ENCODE assay signal across 11 cellular contexts in genomic region chr5:140591747-140592372, GRCh38. TPM values are rescaled to one million over a fixed set of nuclear protein-coding genes. Genes with fewer than 3 reads are reported as not detected.
DNase-seq lines count a peak whose midpoint lies in the region; ATAC-seq and TF ChIP-seq lines count a peak whose summit lies in the region.
"Had no signal": no experiment of that assay in that cellular context is flagged by ENCODE, and none has a peak within 500 bp of the region (broad histone marks: within the 10 kb centered on the region; RNA-seq: fewer than 3 reads in every experiment).

No MANE protein-coding gene starts in this region.

- POLR2A ChIA-PET in Panc1 (lab: Charles Lee), result no interaction called here

- H3K9me3 ChIP-seq in Panc1 (ENCODE audit: control insufficient read depth, insufficient read depth, low read depth, low read length) (no peaks in the 10 kb centered on the region), WERI-Rb-1 (ENCODE audit: severe bottlenecking) (no peaks in the 10 kb centered on the region)

- in situ Hi-C loops in Panc1 (cut with HindIII; ENCODE audit: low pct_unique_long_range_greater_than_20kb, low sequenced_read_pairs), result no loop called here

- no peaks in the 10 kb centered on the region for H3K27me3 ChIP-seq in Panc1 (ENCODE audit: control insufficient read depth, insufficient read depth, low read length)
- no peaks in the 10 kb centered on the region for H3K27me3 ChIP-seq in WERI-Rb-1 (ENCODE audit: insufficient read depth, low read depth, severe bottlenecking)

- peak; percentile 68 for ATAC-seq in Panc1

- intact Hi-C loops in Panc1 (cut with micrococcal nuclease; ENCODE audit: unreplicated experiment), result no loop called here

- CTCF ChIA-PET in Panc1 (lab: Charles Lee), result interaction anchor here (0.5 kb wide), 1 partner anchor 233 kb away, joined by 8 read pairs; no protein-coding TSS in a partner anchor

- no peak overlapping the region for H3K27ac ChIP-seq in Panc1 (ENCODE audit: low read length)
- H3K27ac ChIP-seq in WERI-Rb-1, result no peak overlapping the region

- TF ChIP-seq CTCF in Panc1 (IDR thresholded peaks at IDR 0.05) (no peak), WERI-Rb-1 (IDR thresholded peaks at IDR 0.05; ENCODE audit: low read depth, low read length) (no peak)

- BruUV-seq in Panc1 (replicated peaks; lab: Mats Ljungman, UMichigan), result no TSS peak

- H3K4me3 ChIP-seq in Panc1 (ENCODE audit: low read depth in 2 of 2, low read length in 2 of 2) (no peak overlapping the region), WERI-Rb-1 (ENCODE audit: low read depth, low read length) (no peak overlapping the region)

- H3K36me3 ChIP-seq in Panc1 (ENCODE audit: control insufficient read depth, insufficient read depth, low read length) (no peaks in the 10 kb centered on the region), WERI-Rb-1 (no peaks in the 10 kb centered on the region)

- no peaks in the 10 kb centered on the region for H3K4me1 ChIP-seq in Panc1 (ENCODE audit: control insufficient read depth, insufficient read depth, low read length)

- DNase-seq in EH (ENCODE audit: low read depth) (peak; percentile 67), Panc1 (ENCODE audit: low read depth, low spot score) (no peak), glomerular visceral epithelial cell (ENCODE audit: extremely low spot score) (peak; percentile 36), WERI-Rb-1 (no peak), GOT3 (lab: John Stamatoyannopoulos, UW) (no peak)
- DNase-seq in stimulated activated naive CD4-positive, alpha-beta T cell treated with Interleukin-2 at 50 U/mL for 16 hours (lab: John Stamatoyannopoulos, UW), result no peak
- DNase-seq: activated T-cell treated with anti-CD3 and anti-CD28 coated beads, Interleukin-2, amount 50 U/mL, for 48 hours; effector memory CD4-positive, alpha-beta T cell; islet precursor cell; T1000 had no signal

RNA-seq across cellular contexts. Expression of gene SLC35A4, which starts 27.2 kb away (rescaled TPM):
- 96.7 TPM for total RNA-seq in Panc1 (2021; ENCODE audit: unreplicated experiment)
- polyA plus RNA-seq in Panc1 (2012; ENCODE audit: insufficient read length), result 96.7 TPM

RNA-seq across cellular contexts. Expression of gene APBB3, which starts 27.5 kb away (rescaled TPM):
- total RNA-seq in Panc1 (2021; ENCODE audit: unreplicated experiment), result 28.6 TPM
- polyA plus RNA-seq in Panc1 (2012; ENCODE audit: insufficient read length), result 23.2 TPM

RNA-seq across cellular contexts. Expression of gene SRA1, which starts 34.6 kb away (rescaled TPM):
- total RNA-seq in Panc1 (2021; ENCODE audit: unreplicated experiment), result 52.0 TPM
- 74.7 TPM for polyA plus RNA-seq in Panc1 (2012; ENCODE audit: insufficient read length)

RNA-seq across cellular contexts. Expression of gene CD14, which starts 41.1 kb away (rescaled TPM):
- total RNA-seq in Panc1 (2021; ENCODE audit: unreplicated experiment), result 2.5 TPM
- 1.8 TPM for polyA plus RNA-seq in Panc1 (2012; ENCODE audit: insufficient read length)
- total RNA-seq: H4 had no signal

RNA-seq across cellular contexts. Expression of gene EIF4EBP3, which starts 44.4 kb away (rescaled TPM):
- 8.6 TPM for total RNA-seq in Panc1 (2021; ENCODE audit: unreplicated experiment)
- polyA plus RNA-seq in Panc1 (2012; ENCODE audit: insufficient read length), result 11.1 TPM
- total RNA-seq: H4 had no signal

Comparison
In these comparisons a context has a peak if more than half of its experiments do, and no peak if none do; other contexts are left out.
1. DNase-seq: peak in EH (single experiment) and glomerular visceral epithelial cell (single experiment); none in Panc1 (single experiment), WERI-Rb-1 (single experiment), GOT3 (single experiment) and stimulated activated naive CD4-positive, alpha-beta T cell treated with Interleukin-2 at 50 U/mL for 16 hours (single experiment).